Comparison of ENCODE assay signal across 1 cellular context in the genomic region with DNA sequence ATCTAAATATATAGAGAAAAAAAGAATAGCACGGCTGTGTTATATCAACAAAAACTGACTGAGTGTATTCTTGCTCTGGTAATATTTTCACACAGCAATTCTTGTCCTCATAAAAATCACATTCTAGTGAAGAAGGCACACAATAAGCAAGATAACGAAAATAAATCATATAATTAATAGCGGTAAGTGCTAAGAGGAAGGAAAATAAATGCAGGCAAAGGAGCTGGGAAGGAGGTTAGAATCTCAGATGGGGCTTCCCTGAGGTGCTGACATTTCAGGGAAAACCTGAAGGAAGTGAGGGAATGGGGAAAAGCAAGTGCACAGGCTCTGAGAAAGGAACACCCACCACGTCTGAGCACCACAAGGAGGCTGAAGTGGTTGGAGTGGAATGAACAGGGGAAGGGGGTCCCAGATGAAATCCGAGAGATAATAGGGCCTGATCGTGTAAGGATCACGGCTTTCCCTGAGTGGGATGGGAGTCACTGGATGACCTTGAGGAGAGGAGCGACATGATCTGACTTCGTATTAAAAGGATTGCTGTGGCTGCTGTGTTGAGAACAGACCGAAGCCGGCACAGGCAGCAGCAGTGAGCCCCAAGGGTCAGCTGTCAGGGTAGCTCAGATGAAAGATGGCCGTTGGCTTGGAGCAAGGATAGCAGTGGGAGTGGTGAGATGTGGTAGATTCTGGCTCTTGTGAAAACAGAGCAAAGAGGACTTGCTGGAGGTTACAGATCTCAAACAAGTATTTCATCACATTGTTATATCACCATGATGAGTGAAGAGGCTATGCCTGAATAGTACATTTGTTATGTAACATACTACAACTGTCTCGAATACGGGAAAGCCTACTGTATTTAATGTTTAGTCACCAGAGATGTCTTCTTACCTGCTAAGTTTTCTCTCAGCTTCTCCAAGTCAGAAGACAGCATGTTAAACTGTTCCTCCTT.
TF ChIP-seq lines count a peak whose summit lies in the region.

No MANE protein-coding gene starts in this region.

TF ChIP-seq in K562, 482 proteins besides CTCF, POLR2A, EP300 and RAD21 (continued from another document and continues in another):
- TF ChIP-seq, protein P1, sequence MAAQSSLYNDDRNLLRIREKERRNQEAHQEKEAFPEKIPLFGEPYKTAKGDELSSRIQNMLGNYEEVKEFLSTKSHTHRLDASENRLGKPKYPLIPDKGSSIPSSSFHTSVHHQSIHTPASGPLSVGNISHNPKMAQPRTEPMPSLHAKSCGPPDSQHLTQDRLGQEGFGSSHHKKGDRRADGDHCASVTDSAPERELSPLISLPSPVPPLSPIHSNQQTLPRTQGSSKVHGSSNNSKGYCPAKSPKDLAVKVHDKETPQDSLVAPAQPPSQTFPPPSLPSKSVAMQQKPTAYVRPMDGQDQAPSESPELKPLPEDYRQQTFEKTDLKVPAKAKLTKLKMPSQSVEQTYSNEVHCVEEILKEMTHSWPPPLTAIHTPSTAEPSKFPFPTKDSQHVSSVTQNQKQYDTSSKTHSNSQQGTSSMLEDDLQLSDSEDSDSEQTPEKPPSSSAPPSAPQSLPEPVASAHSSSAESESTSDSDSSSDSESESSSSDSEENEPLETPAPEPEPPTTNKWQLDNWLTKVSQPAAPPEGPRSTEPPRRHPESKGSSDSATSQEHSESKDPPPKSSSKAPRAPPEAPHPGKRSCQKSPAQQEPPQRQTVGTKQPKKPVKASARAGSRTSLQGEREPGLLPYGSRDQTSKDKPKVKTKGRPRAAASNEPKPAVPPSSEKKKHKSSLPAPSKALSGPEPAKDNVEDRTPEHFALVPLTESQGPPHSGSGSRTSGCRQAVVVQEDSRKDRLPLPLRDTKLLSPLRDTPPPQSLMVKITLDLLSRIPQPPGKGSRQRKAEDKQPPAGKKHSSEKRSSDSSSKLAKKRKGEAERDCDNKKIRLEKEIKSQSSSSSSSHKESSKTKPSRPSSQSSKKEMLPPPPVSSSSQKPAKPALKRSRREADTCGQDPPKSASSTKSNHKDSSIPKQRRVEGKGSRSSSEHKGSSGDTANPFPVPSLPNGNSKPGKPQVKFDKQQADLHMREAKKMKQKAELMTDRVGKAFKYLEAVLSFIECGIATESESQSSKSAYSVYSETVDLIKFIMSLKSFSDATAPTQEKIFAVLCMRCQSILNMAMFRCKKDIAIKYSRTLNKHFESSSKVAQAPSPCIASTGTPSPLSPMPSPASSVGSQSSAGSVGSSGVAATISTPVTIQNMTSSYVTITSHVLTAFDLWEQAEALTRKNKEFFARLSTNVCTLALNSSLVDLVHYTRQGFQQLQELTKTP (IDR thresholded peaks at IDR 0.05; ENCODE audit: low read depth in 1 of 2, partially characterized antibody in 2 of 2) = peak in 1 of 2 experiments; percentile 10
- TF ChIP-seq NFRKB (IDR thresholded peaks at IDR 0.05; ENCODE audit: low read depth) = peak; percentile 81; the same call in 1 of the 2 replicates
- no peak for TF ChIP-seq NR2F6 (CRISPR knock-in tag; IDR thresholded peaks at IDR 0.05)
- TF ChIP-seq, protein P2, sequence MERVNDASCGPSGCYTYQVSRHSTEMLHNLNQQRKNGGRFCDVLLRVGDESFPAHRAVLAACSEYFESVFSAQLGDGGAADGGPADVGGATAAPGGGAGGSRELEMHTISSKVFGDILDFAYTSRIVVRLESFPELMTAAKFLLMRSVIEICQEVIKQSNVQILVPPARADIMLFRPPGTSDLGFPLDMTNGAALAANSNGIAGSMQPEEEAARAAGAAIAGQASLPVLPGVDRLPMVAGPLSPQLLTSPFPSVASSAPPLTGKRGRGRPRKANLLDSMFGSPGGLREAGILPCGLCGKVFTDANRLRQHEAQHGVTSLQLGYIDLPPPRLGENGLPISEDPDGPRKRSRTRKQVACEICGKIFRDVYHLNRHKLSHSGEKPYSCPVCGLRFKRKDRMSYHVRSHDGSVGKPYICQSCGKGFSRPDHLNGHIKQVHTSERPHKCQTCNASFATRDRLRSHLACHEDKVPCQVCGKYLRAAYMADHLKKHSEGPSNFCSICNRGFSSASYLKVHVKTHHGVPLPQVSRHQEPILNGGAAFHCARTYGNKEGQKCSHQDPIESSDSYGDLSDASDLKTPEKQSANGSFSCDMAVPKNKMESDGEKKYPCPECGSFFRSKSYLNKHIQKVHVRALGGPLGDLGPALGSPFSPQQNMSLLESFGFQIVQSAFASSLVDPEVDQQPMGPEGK (CRISPR knock-in tag; IDR thresholded peaks at IDR 0.05; ENCODE audit: borderline replicate concordance) = no peak
- TF ChIP-seq ARHGAP35 (IDR thresholded peaks at IDR 0.05; ENCODE audit: partially characterized antibody) = no peak
- TF ChIP-seq HEY1 (CRISPR knock-in tag; IDR thresholded peaks at IDR 0.05; ENCODE audit: borderline replicate concordance) = no peak
- no peak for TF ChIP-seq NR2C1 (IDR thresholded peaks at IDR 0.05)
- peak; percentile 85 for TF ChIP-seq NR2C1 (tag; IDR thresholded peaks at IDR 0.05)
- TF ChIP-seq CC2D1A (IDR thresholded peaks at IDR 0.05) = no peak
- no peak for TF ChIP-seq HNRNPH1 (optimal IDR thresholded peaks at IDR 0.05; ENCODE audit: low read depth, low read length)
- TF ChIP-seq U2AF2 (optimal IDR thresholded peaks at IDR 0.05; ENCODE audit: low read depth, low read length) = no peak
- TF ChIP-seq TAF7 (tag; IDR thresholded peaks at IDR 0.05) = peak; percentile 64
- peak in 1 of 3 experiments; percentile 68 for TF ChIP-seq YY1 (IDR thresholded peaks at IDR 0.05; ENCODE audit: borderline replicate concordance in 1 of 3, control insufficient read depth in 1 of 3, extremely low read depth in 1 of 3, insufficient read depth in 3 of 3, insufficient read length in 1 of 3, insufficient replicate concordance in 2 of 3, low read depth in 1 of 3, low read length in 2 of 3)
- TF ChIP-seq ZNF644 (tag; IDR thresholded peaks at IDR 0.05; ENCODE audit: low read depth) = no peak; the same call in 1 of the 2 replicates
- no peak for TF ChIP-seq MIER1 (IDR thresholded peaks at IDR 0.05; ENCODE audit: low read depth)
- no peak for TF ChIP-seq MTA3 (IDR thresholded peaks at IDR 0.05; ENCODE audit: borderline replicate concordance)
- TF ChIP-seq, protein P3, sequence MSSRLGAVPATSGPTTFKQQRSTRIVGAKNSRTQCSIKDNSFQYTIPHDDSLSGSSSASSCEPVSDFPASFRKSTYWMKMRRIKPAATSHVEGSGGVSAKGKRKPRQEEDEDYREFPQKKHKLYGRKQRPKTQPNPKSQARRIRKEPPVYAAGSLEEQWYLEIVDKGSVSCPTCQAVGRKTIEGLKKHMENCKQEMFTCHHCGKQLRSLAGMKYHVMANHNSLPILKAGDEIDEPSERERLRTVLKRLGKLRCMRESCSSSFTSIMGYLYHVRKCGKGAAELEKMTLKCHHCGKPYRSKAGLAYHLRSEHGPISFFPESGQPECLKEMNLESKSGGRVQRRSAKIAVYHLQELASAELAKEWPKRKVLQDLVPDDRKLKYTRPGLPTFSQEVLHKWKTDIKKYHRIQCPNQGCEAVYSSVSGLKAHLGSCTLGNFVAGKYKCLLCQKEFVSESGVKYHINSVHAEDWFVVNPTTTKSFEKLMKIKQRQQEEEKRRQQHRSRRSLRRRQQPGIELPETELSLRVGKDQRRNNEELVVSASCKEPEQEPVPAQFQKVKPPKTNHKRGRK (tag; IDR thresholded peaks at IDR 0.05) = 0 out of 2 replicates have a peak, but pooled peaks have one; percentile 13
- no peak for TF ChIP-seq MTA1 (IDR thresholded peaks at IDR 0.05; ENCODE audit: borderline replicate concordance)
- TF ChIP-seq ZNF165 (CRISPR knock-in tag; IDR thresholded peaks at IDR 0.05; ENCODE audit: borderline replicate concordance) = 0 out of 2 replicates have a peak, but pooled peaks have one; percentile 59
- TF ChIP-seq, protein P4, sequence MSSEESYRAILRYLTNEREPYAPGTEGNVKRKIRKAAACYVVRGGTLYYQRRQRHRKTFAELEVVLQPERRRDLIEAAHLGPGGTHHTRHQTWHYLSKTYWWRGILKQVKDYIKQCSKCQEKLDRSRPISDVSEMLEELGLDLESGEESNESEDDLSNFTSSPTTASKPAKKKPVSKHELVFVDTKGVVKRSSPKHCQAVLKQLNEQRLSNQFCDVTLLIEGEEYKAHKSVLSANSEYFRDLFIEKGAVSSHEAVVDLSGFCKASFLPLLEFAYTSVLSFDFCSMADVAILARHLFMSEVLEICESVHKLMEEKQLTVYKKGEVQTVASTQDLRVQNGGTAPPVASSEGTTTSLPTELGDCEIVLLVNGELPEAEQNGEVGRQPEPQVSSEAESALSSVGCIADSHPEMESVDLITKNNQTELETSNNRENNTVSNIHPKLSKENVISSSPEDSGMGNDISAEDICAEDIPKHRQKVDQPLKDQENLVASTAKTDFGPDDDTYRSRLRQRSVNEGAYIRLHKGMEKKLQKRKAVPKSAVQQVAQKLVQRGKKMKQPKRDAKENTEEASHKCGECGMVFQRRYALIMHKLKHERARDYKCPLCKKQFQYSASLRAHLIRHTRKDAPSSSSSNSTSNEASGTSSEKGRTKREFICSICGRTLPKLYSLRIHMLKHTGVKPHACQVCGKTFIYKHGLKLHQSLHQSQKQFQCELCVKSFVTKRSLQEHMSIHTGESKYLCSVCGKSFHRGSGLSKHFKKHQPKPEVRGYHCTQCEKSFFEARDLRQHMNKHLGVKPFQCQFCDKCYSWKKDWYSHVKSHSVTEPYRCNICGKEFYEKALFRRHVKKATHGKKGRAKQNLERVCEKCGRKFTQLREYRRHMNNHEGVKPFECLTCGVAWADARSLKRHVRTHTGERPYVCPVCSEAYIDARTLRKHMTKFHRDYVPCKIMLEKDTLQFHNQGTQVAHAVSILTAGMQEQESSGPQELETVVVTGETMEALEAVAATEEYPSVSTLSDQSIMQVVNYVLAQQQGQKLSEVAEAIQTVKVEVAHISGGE (CRISPR knock-in tag; IDR thresholded peaks at IDR 0.05) = peak in 1 of 3 experiments; percentile 43; a peak in 1 of 6 replicates
- TF ChIP-seq, protein P5, sequence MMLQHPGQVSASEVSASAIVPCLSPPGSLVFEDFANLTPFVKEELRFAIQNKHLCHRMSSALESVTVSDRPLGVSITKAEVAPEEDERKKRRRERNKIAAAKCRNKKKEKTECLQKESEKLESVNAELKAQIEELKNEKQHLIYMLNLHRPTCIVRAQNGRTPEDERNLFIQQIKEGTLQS (IDR thresholded peaks at IDR 0.05) = peak; percentile 92
- TF ChIP-seq, protein P5 (CRISPR knock-in tag; conservative IDR thresholded peaks at IDR 0.05) = no peak
- TF ChIP-seq BCL6 (CRISPR knock-in tag; IDR thresholded peaks at IDR 0.05) = no peak
- TF ChIP-seq MEF2D (tag; conservative IDR thresholded peaks at IDR 0.05; ENCODE audit: low read depth) = peak; percentile 90
- no peak for TF ChIP-seq SMARCB1 (IDR thresholded peaks at IDR 0.05; ENCODE audit: insufficient read length, low read depth)
- no peak for TF ChIP-seq KAT7 (CRISPR knock-in tag; IDR thresholded peaks at IDR 0.05; ENCODE audit: borderline replicate concordance)
- no peak for TF ChIP-seq FOXA1 (IDR thresholded peaks at IDR 0.05; ENCODE audit: borderline replicate concordance)
- TF ChIP-seq PYGO2 (tag; IDR thresholded peaks at IDR 0.05) = 0 out of 2 replicates have a peak, but pooled peaks have one; percentile 58
- no peak for TF ChIP-seq ZNF316 (IDR thresholded peaks at IDR 0.05)
- TF ChIP-seq ZNF589 (CRISPR knock-in tag; IDR thresholded peaks at IDR 0.05; ENCODE audit: low read depth) = peak; percentile 97
- TF ChIP-seq, protein P6, sequence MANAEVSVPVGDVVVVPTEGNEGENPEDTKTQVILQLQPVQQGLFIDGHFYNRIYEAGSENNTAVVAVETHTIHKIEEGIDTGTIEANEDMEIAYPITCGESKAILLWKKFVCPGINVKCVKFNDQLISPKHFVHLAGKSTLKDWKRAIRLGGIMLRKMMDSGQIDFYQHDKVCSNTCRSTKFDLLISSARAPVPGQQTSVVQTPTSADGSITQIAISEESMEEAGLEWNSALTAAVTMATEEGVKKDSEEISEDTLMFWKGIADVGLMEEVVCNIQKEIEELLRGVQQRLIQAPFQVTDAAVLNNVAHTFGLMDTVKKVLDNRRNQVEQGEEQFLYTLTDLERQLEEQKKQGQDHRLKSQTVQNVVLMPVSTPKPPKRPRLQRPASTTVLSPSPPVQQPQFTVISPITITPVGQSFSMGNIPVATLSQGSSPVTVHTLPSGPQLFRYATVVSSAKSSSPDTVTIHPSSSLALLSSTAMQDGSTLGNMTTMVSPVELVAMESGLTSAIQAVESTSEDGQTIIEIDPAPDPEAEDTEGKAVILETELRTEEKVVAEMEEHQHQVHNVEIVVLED (CRISPR knock-in tag; IDR thresholded peaks at IDR 0.05) = no peak; the same call in none of the 2 replicates
- 0 out of 2 replicates have a peak, but pooled peaks have one; percentile 2 for TF ChIP-seq NFE2L1 (tag; IDR thresholded peaks at IDR 0.05; ENCODE audit: borderline replicate concordance, low read depth)
- TF ChIP-seq CHCHD3 (CRISPR knock-in tag; IDR thresholded peaks at IDR 0.05) = no peak
- TF ChIP-seq PHB (CRISPR knock-in tag; IDR thresholded peaks at IDR 0.05) = 0 out of 2 replicates have a peak, but pooled peaks have one; percentile 54
